In genomic region chr16:22325598-22326368, GRCh38 we compare ENCODE assay signal across 21 cellular contexts. TPM values are rescaled to one million over a fixed set of nuclear protein-coding genes. Genes with fewer than 3 reads are reported as not detected.
A peak's percentile ranks its signal among the peaks of the same experiment; 100 is the strongest.
DNase-seq lines count a peak whose midpoint lies in the region; ATAC-seq and TF ChIP-seq lines count a peak whose summit lies in the region.
"Had no signal": no experiment of that assay in that cellular context is flagged by ENCODE, and none has a peak within 500 bp of the region (broad histone marks: within the 10 kb centered on the region; RNA-seq: fewer than 3 reads in every experiment).

No MANE protein-coding gene starts in this region.

- no peaks in the 10 kb centered on the region for H3K9me3 ChIP-seq in esophagus muscularis mucosa
- no peaks in the 10 kb centered on the region for H3K9me3 ChIP-seq in psoas muscle
- H3K9me3 ChIP-seq: BE2C had no signal

- intact Hi-C loops in esophagus muscularis mucosa (cut with DNase I) (no loop called here), psoas muscle (cut with DNase I) (loop anchor here in 1 of 2 donors (10.0 kb wide), 1 partner anchor 99 kb away; no protein-coding TSS in a partner anchor)

- no peak for TF ChIP-seq EP300 in esophagus muscularis mucosa (IDR thresholded peaks at IDR 0.05)

- no peaks in the 10 kb centered on the region for H3K27me3 ChIP-seq in H7 (ENCODE audit: control insufficient read depth, insufficient read depth, low read length)
- H3K27me3 ChIP-seq in esophagus muscularis mucosa: no peaks in the 10 kb centered on the region
- H3K27me3 ChIP-seq in psoas muscle (ENCODE audit: insufficient read depth in 3 of 3, low read length in 2 of 3): no peaks in the 10 kb centered on the region
- H3K27me3 ChIP-seq: BE2C had no signal

- H3K4me3 ChIP-seq in H7 (ENCODE audit: insufficient read depth, low read depth, low read length) (no peak overlapping the region), esophagus muscularis mucosa (no peak overlapping the region), psoas muscle (no peak overlapping the region)

- WGBS in esophagus muscularis mucosa: 91% methylated on average over 29 of the region's 46 CpGs
- WGBS in psoas muscle, 3 donors: 81 to 88% (median 82%) methylated on average over 46 of the region's 46 CpGs

- peak; percentile 48 for DNase-seq in activated CD8-positive, alpha-beta memory T cell treated with anti-CD3 and anti-CD28 coated beads for 24 hours
- no peak for DNase-seq in activated CD8-positive, alpha-beta memory T cell treated with anti-CD3 and anti-CD28 coated beads, Interleukin-2, amount 50 U/mL, for 4 hours
- DNase-seq in H7 (peak; percentile 39), esophagus muscularis mucosa (ENCODE audit: extremely low spot score) (peak; percentile 62), psoas muscle (no peak), NCI-H1930 (lab: John Stamatoyannopoulos, UW) (no peak), NOMO-1 treated with DMSO at 0.1 percent for 48 hours (lab: John Stamatoyannopoulos, UW; ENCODE audit: unreplicated experiment) (no peak)
- DNase-seq: BE2C; CD4-positive, CD25-positive, alpha-beta regulatory T cell; COR-L47; DMS153; GF-D8; KG1; MV-4-11; NCI-H1417; NCI-H187; NCI-H345; NCI-H524 treated with DMSO at 0.1 percent for 48 hours; PC-3; RPMI8226 had no signal

- ATAC-seq in psoas muscle: peak; percentile 10 to 54 (median 48)
- ATAC-seq in GM21619 (IDR thresholded peaks at IDR 0.05; ENCODE audit: unreplicated experiment): no peak
- ATAC-seq: PC-3 had no signal

- no peak for TF ChIP-seq POLR2A in esophagus muscularis mucosa (IDR thresholded peaks at IDR 0.05; ENCODE audit: low read depth)

- TF ChIP-seq CTCF in esophagus muscularis mucosa (IDR thresholded peaks at IDR 0.05) (no peak), psoas muscle (IDR thresholded peaks at IDR 0.05) (no peak)

- H3K27ac ChIP-seq in esophagus muscularis mucosa (replicated peaks in 1 of 4): no peak overlapping the region
- H3K27ac ChIP-seq in psoas muscle: no peak overlapping the region

- H3K4me1 ChIP-seq in esophagus muscularis mucosa: peaks cover 5 to 15% (median 14%) of the 10 kb centered on the region in 4 donors
- H3K4me1 ChIP-seq in psoas muscle: no peaks in the 10 kb centered on the region
- H3K4me1 ChIP-seq: BE2C had no signal

- H3K36me3 ChIP-seq in H7 (replicated peaks; ENCODE audit: control insufficient read depth, insufficient read depth, low read length) (peaks cover 44% of the 10 kb centered on the region), esophagus muscularis mucosa (peaks cover 45 to 96% (median 81%) of the 10 kb centered on the region in 4 donors), psoas muscle (ENCODE audit: insufficient read depth in 1 of 2, low read depth in 1 of 2) (peaks cover 5 to 93% of the 10 kb centered on the region in 2 donors)

RNA-seq across cellular contexts. Expression of gene POLR3E, which starts 28.6 kb away (rescaled TPM):
- total RNA-seq in H7 (2014; rRNA removed; shearing (Covaris generic)): 91.5 and 99.6 TPM in 2 replicates
- 10 to 100 TPM; 39.9 to 50.7 (median 49.0) TPM for total RNA-seq in esophagus muscularis mucosa
- total RNA-seq in psoas muscle: 100 to 1,000 TPM in 1 of 4 donors, 10 to 100 TPM in 3; 63.8 to 119 (median 92.5) TPM
- 10 to 100 TPM; 45.6 to 96.1 (median 71.2) TPM for polyA plus RNA-seq in psoas muscle

RNA-seq across cellular contexts. Expression of gene CDR2, which starts 48.6 kb away (rescaled TPM):
- total RNA-seq in H7 (2014; rRNA removed; shearing (Covaris generic)): 32.7 and 43.2 TPM in 2 replicates
- total RNA-seq in esophagus muscularis mucosa (10 to 100 TPM; 37.0 to 54.0 (median 39.5) TPM), psoas muscle (10 to 100 TPM in 1 of 4 donors, 1 to 10 TPM in 3; 4.0 to 11.9 (median 4.5) TPM)
- polyA plus RNA-seq in psoas muscle: 1 to 10 TPM; 2.2 to 5.3 (median 4.5) TPM

Comparison
In these comparisons a context has a peak if more than half of its experiments do, and no peak if none do; other contexts are left out.
1. DNase-seq: peak in activated CD8-positive, alpha-beta memory T cell treated with anti-CD3 and anti-CD28 coated beads for 24 hours (single experiment), H7 (single experiment) and esophagus muscularis mucosa (single experiment); none in activated CD8-positive, alpha-beta memory T cell treated with anti-CD3 and anti-CD28 coated beads, Interleukin-2, amount 50 U/mL, for 4 hours (single experiment), psoas muscle (0 of 2), NCI-H1930 (0 of 2) and NOMO-1 treated with DMSO at 0.1 percent for 48 hours (single experiment).